ENCODE assay signal across 22 cellular contexts in genomic region chr2:10894264-10894935, GRCh38. TPM values are rescaled to one million over a fixed set of nuclear protein-coding genes. Genes with fewer than 3 reads are reported as not detected.
"Had no signal": no experiment of that assay in that cellular context is flagged by ENCODE, and none has a peak within 500 bp of the region (broad histone marks: within the 10 kb centered on the region; RNA-seq: fewer than 3 reads in every experiment).

No MANE protein-coding gene starts in this region.

- H3K27ac ChIP-seq: body of pancreas, foreskin keratinocyte, pancreas, tibial artery had no signal

- H3K4me1 ChIP-seq: body of pancreas, foreskin keratinocyte, pancreas, tibial artery had no signal

- H3K36me3 Mint-ChIP-seq: activated naive CD4-positive, alpha-beta T cell treated with anti-CD3 and anti-CD28 coated beads, Interleukin-2, amount 50 U/mL, for 24 hours; natural killer cell treated with Interleukin-12 subunit alpha and Interleukin-12 subunit beta and Interleukin-15 and Interleukin-18, amount 100 ng/mL, for 72 hours had no signal

- ATAC-seq: activated T-cell treated with anti-CD3 and anti-CD28 coated beads, Interleukin-2, amount 50 U/mL, for 72 hours; body of pancreas; foreskin keratinocyte; natural killer cell treated with Interleukin-12 subunit alpha and Interleukin-12 subunit beta and Interleukin-15 and Interleukin-18, amount 100 ng/mL, for 72 hours; pancreas; right cardiac atrium had no signal

- H3K4me3 ChIP-seq: body of pancreas, pancreas, tibial artery had no signal

- H3K27ac Mint-ChIP-seq: activated naive CD4-positive, alpha-beta T cell treated with anti-CD3 and anti-CD28 coated beads, Interleukin-2, amount 50 U/mL, for 24 hours; activated T-cell treated with anti-CD3 and anti-CD28 coated beads, Interleukin-2, amount 50 U/mL, for 72 hours; dendritic cell treated with granulocyte-macrophage colony-stimulating factor and Interleukin-4, amounts not matched to agents 40 ng/mL and 50 ng/mL, for 4 days; natural killer cell treated with Interleukin-12 subunit alpha and Interleukin-12 subunit beta and Interleukin-15 and Interleukin-18, amount 100 ng/mL, for 72 hours had no signal

- H3K9me3 Mint-ChIP-seq: activated naive CD4-positive, alpha-beta T cell treated with anti-CD3 and anti-CD28 coated beads, Interleukin-2, amount 50 U/mL, for 24 hours; activated T-cell treated with anti-CD3 and anti-CD28 coated beads, Interleukin-2, amount 50 U/mL, for 72 hours; dendritic cell treated with granulocyte-macrophage colony-stimulating factor and Interleukin-4, amounts not matched to agents 40 ng/mL and 50 ng/mL, for 4 days; natural killer cell treated with Interleukin-12 subunit alpha and Interleukin-12 subunit beta and Interleukin-15 and Interleukin-18, amount 100 ng/mL, for 72 hours had no signal

- FAIRE-seq: pancreas had no signal

- H3K9me3 ChIP-seq: body of pancreas, pancreas, tibial artery had no signal

- H3K27me3 ChIP-seq: body of pancreas, pancreas had no signal

- H3K4me1 Mint-ChIP-seq: activated naive CD4-positive, alpha-beta T cell treated with anti-CD3 and anti-CD28 coated beads, Interleukin-2, amount 50 U/mL, for 24 hours had no signal

- H3K4me3 Mint-ChIP-seq: activated naive CD4-positive, alpha-beta T cell treated with anti-CD3 and anti-CD28 coated beads, Interleukin-2, amount 50 U/mL, for 24 hours; activated T-cell treated with anti-CD3 and anti-CD28 coated beads, Interleukin-2, amount 50 U/mL, for 72 hours; dendritic cell treated with granulocyte-macrophage colony-stimulating factor and Interleukin-4, amounts not matched to agents 40 ng/mL and 50 ng/mL, for 4 days; natural killer cell treated with Interleukin-12 subunit alpha and Interleukin-12 subunit beta and Interleukin-15 and Interleukin-18, amount 100 ng/mL, for 72 hours had no signal

- H3K36me3 ChIP-seq: pancreas, tibial artery had no signal

- DNase-seq: activated CD4-positive, alpha-beta T cell treated with anti-CD3 and anti-CD28 coated beads for 4 hours; activated CD4-positive, alpha-beta T cell treated with anti-CD3 and anti-CD28 coated beads, Interleukin-2, amount 50 U/mL, for 48 hours; activated CD4-positive, CD25-positive, alpha-beta regulatory T cell; activated effector memory CD4-positive, alpha-beta T cell treated with anti-CD3 and anti-CD28 coated beads, Interleukin-2, amount 50 U/mL, for 16 hours; activated T-cell treated with anti-CD3 and anti-CD28 coated beads, Interleukin-2, amount 50 U/mL, for 72 hours; anterior cingulate cortex; body of pancreas; effector CD8-positive, alpha-beta T cell; foreskin keratinocyte; pancreas; right cardiac atrium; stimulated activated CD4-positive, alpha-beta T cell treated with anti-CD3 and anti-CD28 coated beads, Interleukin-4, amount 100 ng/mL, for 24 hours; stimulated activated naive CD4-positive, alpha-beta T cell treated with Interleukin-2 at 50 U/mL for 16 hours; substantia nigra; T1000 had no signal

RNA-seq across cellular contexts. Expression of gene KCNF1, which starts 17.3 kb away (rescaled TPM):
- total RNA-seq: activated T-cell treated with anti-CD3 and anti-CD28 coated beads, Interleukin-2, amount 50 U/mL, for 72 hours; chondrocyte; natural killer cell treated with Interleukin-12 subunit alpha and Interleukin-12 subunit beta and Interleukin-15 and Interleukin-18, amount 100 ng/mL, for 72 hours; T-helper 1 cell treated with Interleukin-12 subunit alpha and Interleukin-12 subunit beta and Interleukin-4 antibody, amounts not matched to agents 30 ng/mL and 1 ng/mL, for 36 hours had no signal
- polyA plus RNA-seq: liver had no signal
